ENCODE assay signal across 19 cellular contexts in the genomic region with DNA sequence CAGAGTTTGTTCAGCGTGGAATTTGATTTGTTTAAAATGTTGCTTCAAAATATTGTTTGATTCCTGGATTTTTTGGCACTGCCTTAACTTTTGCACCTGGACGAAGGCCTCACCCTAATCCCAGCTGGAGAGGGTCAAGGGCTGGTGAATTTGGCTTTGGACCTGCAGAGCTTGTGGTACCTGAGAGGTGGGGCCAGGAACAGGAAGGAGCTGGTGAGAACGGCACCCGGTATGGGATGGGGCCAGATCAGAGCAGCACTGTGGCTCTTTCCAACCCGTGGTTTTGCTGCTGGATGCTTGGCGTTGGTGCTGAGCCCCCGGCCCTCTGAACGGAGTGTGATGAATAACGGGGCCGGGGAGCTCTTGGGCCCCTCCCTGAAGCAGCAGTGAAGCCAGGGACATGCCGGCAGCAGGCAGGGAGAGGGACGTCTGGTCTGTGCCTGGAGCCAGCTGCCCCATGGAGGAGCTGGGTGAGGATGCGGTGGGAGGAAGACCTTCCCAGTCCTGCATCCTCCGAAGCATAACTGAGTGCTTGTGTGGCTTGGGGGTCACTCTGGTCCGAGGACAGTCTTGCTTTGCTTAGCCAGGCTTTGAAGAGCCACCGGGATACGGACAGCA.
DNase-seq lines count a peak whose midpoint lies in the region; ATAC-seq, FAIRE-seq and TF ChIP-seq lines count a peak whose summit lies in the region.
"Had no signal": no experiment of that assay in that cellular context is flagged by ENCODE, and none has a peak within 500 bp of the region (broad histone marks: within the 10 kb centered on the region; RNA-seq: fewer than 3 reads in every experiment).

No MANE protein-coding gene starts in this region.

- TF ChIP-seq CTCF in GM12878 (IDR thresholded peaks at IDR 0.05 in 2 of 3, conservative IDR thresholded peaks at IDR 0.05 in 1 of 3; ENCODE audit: control insufficient read depth in 2 of 3, extremely low read depth in 1 of 3, insufficient read depth in 1 of 3, low read depth in 3 of 3, low read length in 3 of 3) = no peak

- H3K27me3 ChIP-seq in CD8-positive, alpha-beta memory T cell (ENCODE audit: insufficient read depth, low read length, poor library complexity, severe bottlenecking) = no peaks in the 10 kb centered on the region
- no peaks in the 10 kb centered on the region for H3K27me3 ChIP-seq in GM12878 (replicated peaks in 1 of 2; ENCODE audit: control insufficient read depth in 2 of 2, insufficient read depth in 2 of 2, low read length in 1 of 2)
- H3K27me3 ChIP-seq: heart right ventricle, neural progenitor cell, Peyer's patch had no signal

- no peak for FAIRE-seq in GM12878 (lab: Jason Lieb, UNC)
- FAIRE-seq: A204.1 had no signal

- H3K9ac ChIP-seq in GM12878 (ENCODE audit: control insufficient read depth, insufficient read depth, low read length) = no peak overlapping the region
- H3K9ac ChIP-seq: neural progenitor cell had no signal

- CTCF ChIA-PET in CD8-positive, alpha-beta memory T cell (lab: Charles Lee) = interaction anchor here (0.8 to 2.6 kb wide), 5 partner anchors 14 to 78 kb away, joined by 3 to 12 read pairs (median 6); no protein-coding TSS in a partner anchor
- CTCF ChIA-PET in GM12878 (lab: Yijun Ruan, JAX) = no interaction called here

- in situ Hi-C loops in GM12878 (cut with MboI) = no loop called here

- ATAC-seq in GM12878 = no peak
- ATAC-seq in naive thymus-derived CD8-positive, alpha-beta T cell = peak in 1 of 2 donors; percentile 13
- ATAC-seq in GM21447 (IDR thresholded peaks at IDR 0.05; ENCODE audit: unreplicated experiment) = no peak
- ATAC-seq in GM21526 (IDR thresholded peaks at IDR 0.05; ENCODE audit: low FRiP score, unreplicated experiment) = no peak
- ATAC-seq: heart right ventricle; stimulated activated naive CD8-positive, alpha-beta T cell treated with anti-CD3 and anti-CD28 coated beads, Interleukin-15, Interleukin-2, amounts not matched to agents 100 U/mL and 50 U/mL, for 24 hours had no signal

- peaks cover 6% of the 10 kb centered on the region for H3K36me3 ChIP-seq in CD8-positive, alpha-beta memory T cell (ENCODE audit: insufficient read depth, low read length)
- H3K36me3 ChIP-seq in GM12878 (ENCODE audit: control insufficient read depth in 2 of 2, insufficient read depth in 2 of 2, low read length in 1 of 2) = peaks cover 0 to 8% of the 10 kb centered on the region in 2 experiments; a peak in 3 of 4 replicates
- H3K36me3 ChIP-seq: neural progenitor cell had no signal

- no peak overlapping the region for H3K4me2 ChIP-seq in GM12878 (ENCODE audit: control insufficient read depth, insufficient read depth)
- H3K4me2 ChIP-seq: neural progenitor cell had no signal

- TF ChIP-seq POLR2A in GM12878 (IDR thresholded peaks at IDR 0.05; ENCODE audit: low read depth, low read length) = no peak

- peaks cover 44% of the 10 kb centered on the region for H3K4me1 Mint-ChIP-seq in activated CD4-positive, alpha-beta T cell treated with anti-CD3 and anti-CD28 coated beads, Interleukin-2, amount 10 ng/mL, durations not matched to agents 24 days and 14 days
- peaks cover 52 to 82% (median 59%) of the 10 kb centered on the region in 3 donors for H3K4me1 Mint-ChIP-seq in CD8-positive, alpha-beta memory T cell
- H3K4me1 Mint-ChIP-seq in naive thymus-derived CD8-positive, alpha-beta T cell = peaks cover 23 to 81% (median 70%) of the 10 kb centered on the region in 4 donors

- no peaks in the 10 kb centered on the region; the same call in 1 of the 2 replicates for H4K20me1 ChIP-seq in GM12878 (ENCODE audit: control insufficient read depth, insufficient read depth)

- RAD21 ChIA-PET in GM12878 (lab: Charles Lee; ENCODE audit: unreplicated experiment) = no interaction called here

- intact Hi-C loops in activated CD4-positive, alpha-beta T cell treated with anti-CD3 and anti-CD28 coated beads, Interleukin-2, amount 10 ng/mL, durations not matched to agents 24 days and 14 days (cut with micrococcal nuclease) = no loop called here
- intact Hi-C loops in GM12878 (cut with micrococcal nuclease; ENCODE audit: unreplicated experiment) = no loop called here

- no peaks in the 10 kb centered on the region for H3K9me3 Mint-ChIP-seq in activated CD4-positive, alpha-beta T cell treated with anti-CD3 and anti-CD28 coated beads, Interleukin-2, amount 10 ng/mL, durations not matched to agents 24 days and 14 days
- H3K9me3 Mint-ChIP-seq in CD8-positive, alpha-beta memory T cell = no peaks in the 10 kb centered on the region
- no peaks in the 10 kb centered on the region for H3K9me3 Mint-ChIP-seq in naive thymus-derived CD8-positive, alpha-beta T cell
- H3K9me3 Mint-ChIP-seq: activated naive CD4-positive, alpha-beta T cell treated with anti-CD3 and anti-CD28 coated beads for 36 hours had no signal

- H3K4me1 ChIP-seq in CD8-positive, alpha-beta memory T cell (ENCODE audit: insufficient read depth, low read length) = peaks cover 60% of the 10 kb centered on the region
- peaks cover 15% of the 10 kb centered on the region for H3K4me1 ChIP-seq in GM12878 (ENCODE audit: control insufficient read depth, insufficient read depth, low read length)

- 73% methylated on average over 17 of the region's 17 CpGs for WGBS in GM12878 (ENCODE audit: insufficient coverage, insufficient replicate concordance, low lambda C conversion rate, missing lambda C conversion rate)

- H3K27ac ChIP-seq in CD8-positive, alpha-beta memory T cell (ENCODE audit: low read depth, low read length) = no peak overlapping the region
- no peak overlapping the region for H3K27ac ChIP-seq in GM12878 (ENCODE audit: control insufficient read depth, insufficient read depth)
- H3K27ac ChIP-seq: heart right ventricle, neural progenitor cell had no signal

- no peak for DNase-seq in activated CD4-positive, alpha-beta T cell treated with anti-CD3 and anti-CD28 coated beads, Interleukin-2, amount 10 ng/mL, durations not matched to agents 24 days and 14 days
- DNase-seq in activated CD4-positive, alpha-beta T cell treated with anti-CD3 and anti-CD28 coated beads for 48 hours = no peak
- DNase-seq in CD8-positive, alpha-beta memory T cell = no peak
- DNase-seq in GM12878 (ENCODE audit: low read depth, low spot score) (no peak), NCI-H187 treated with DMSO at 0.1 percent for 48 hours (lab: John Stamatoyannopoulos, UW) (no peak)
- DNase-seq in naive thymus-derived CD8-positive, alpha-beta T cell = no peak
- DNase-seq: activated naive CD4-positive, alpha-beta T cell treated with anti-CD3 and anti-CD28 coated beads for 36 hours; erythroblast; heart right ventricle; mesendoderm; NCI-H1105 treated with DMSO at 0.1 percent for 48 hours; Peyer's patch; retina; stimulated activated naive CD8-positive, alpha-beta T cell treated with anti-CD3 and anti-CD28 coated beads, Interleukin-15, Interleukin-2, amounts not matched to agents 100 U/mL and 50 U/mL, for 24 hours had no signal

- H3K4me3 Mint-ChIP-seq in activated CD4-positive, alpha-beta T cell treated with anti-CD3 and anti-CD28 coated beads, Interleukin-2, amount 10 ng/mL, durations not matched to agents 24 days and 14 days = no peak overlapping the region
- peak overlapping the region in 5 of 7 donors; percentile 2 to 59 (median 32) for H3K4me3 Mint-ChIP-seq in CD8-positive, alpha-beta memory T cell
- H3K4me3 Mint-ChIP-seq in naive thymus-derived CD8-positive, alpha-beta T cell = peak overlapping the region in 7 of 10 donors; percentile 11 to 55 (median 32)
- H3K4me3 Mint-ChIP-seq: activated naive CD4-positive, alpha-beta T cell treated with anti-CD3 and anti-CD28 coated beads for 36 hours; CD14-positive monocyte; neural progenitor cell had no signal

- SMC1A ChIA-PET in GM12878 (lab: Charles Lee; ENCODE audit: uncharacterized antibody, unreplicated experiment) = interaction anchor here (0.7 to 1.8 kb wide), 2 partner anchors 12 to 14 kb away, joined by 3 to 6 read pairs; no protein-coding TSS in a partner anchor

- H3K9me3 ChIP-seq in CD8-positive, alpha-beta memory T cell (ENCODE audit: low read length) = no peaks in the 10 kb centered on the region
- H3K9me3 ChIP-seq in GM12878 (replicated peaks; ENCODE audit: control insufficient read depth, insufficient read depth, low read length) = no peaks in the 10 kb centered on the region
- H3K9me3 ChIP-seq: Peyer's patch had no signal

- H3K27me3 Mint-ChIP-seq in activated CD4-positive, alpha-beta T cell treated with anti-CD3 and anti-CD28 coated beads, Interleukin-2, amount 10 ng/mL, durations not matched to agents 24 days and 14 days = no peaks in the 10 kb centered on the region
- no peaks in the 10 kb centered on the region for H3K27me3 Mint-ChIP-seq in CD8-positive, alpha-beta memory T cell
- no peaks in the 10 kb centered on the region for H3K27me3 Mint-ChIP-seq in naive thymus-derived CD8-positive, alpha-beta T cell

- POLR2A ChIA-PET in CD8-positive, alpha-beta memory T cell (lab: Charles Lee) = interaction anchor here (0.5 to 0.9 kb wide), 3 partner anchors 44 to 56 kb away, joined by 3 to 7 read pairs (median 3); no protein-coding TSS in a partner anchor
- POLR2A ChIA-PET in GM12878 (lab: Charles Lee) = no interaction called here
- POLR2A ChIA-PET in naive thymus-derived CD8-positive, alpha-beta T cell (lab: Charles Lee) = interaction anchor here (0.5 to 74.5 kb wide), 9 partner anchors 3 to 1528 kb away, joined by 3 to 5369 read pairs (median 5); no protein-coding TSS in a partner anchor

- H3K4me3 ChIP-seq in CD8-positive, alpha-beta memory T cell (ENCODE audit: low read length) = no peak overlapping the region
- H3K4me3 ChIP-seq in GM12878 = no peak overlapping the region
- H3K4me3 ChIP-seq: heart right ventricle, neural progenitor cell, Peyer's patch had no signal

- no peak overlapping the region for H2AFZ ChIP-seq in GM12878 (ENCODE audit: control insufficient read depth, low read depth, low read length)
- H2AFZ ChIP-seq: neural progenitor cell had no signal

- H3K79me2 ChIP-seq in GM12878 (ENCODE audit: control insufficient read depth, insufficient read depth, low read length) = peaks cover 5% of the 10 kb centered on the region

- H3K36me3 Mint-ChIP-seq in activated CD4-positive, alpha-beta T cell treated with anti-CD3 and anti-CD28 coated beads, Interleukin-2, amount 10 ng/mL, durations not matched to agents 24 days and 14 days (ENCODE audit: low read depth) = peaks cover 20% of the 10 kb centered on the region
- peaks cover 0 to 40% (median 2%) of the 10 kb centered on the region in 3 donors for H3K36me3 Mint-ChIP-seq in CD8-positive, alpha-beta memory T cell
- H3K36me3 Mint-ChIP-seq in naive thymus-derived CD8-positive, alpha-beta T cell = peaks cover 0 to 27% (median 6%) of the 10 kb centered on the region in 3 donors

- H3K27ac Mint-ChIP-seq in activated CD4-positive, alpha-beta T cell treated with anti-CD3 and anti-CD28 coated beads, Interleukin-2, amount 10 ng/mL, durations not matched to agents 24 days and 14 days = peak overlapping the region; percentile 40
- H3K27ac Mint-ChIP-seq in CD8-positive, alpha-beta memory T cell = peak overlapping the region in 5 of 8 donors; percentile 36 to 78 (median 61)
- H3K27ac Mint-ChIP-seq in naive thymus-derived CD8-positive, alpha-beta T cell = peak overlapping the region in 8 of 10 donors; percentile 22 to 76 (median 66)
- H3K27ac Mint-ChIP-seq: activated naive CD4-positive, alpha-beta T cell treated with anti-CD3 and anti-CD28 coated beads for 36 hours; neural progenitor cell had no signal

- TF ChIP-seq RAD21 in GM12878 (IDR thresholded peaks at IDR 0.05; ENCODE audit: insufficient read depth, low read depth, low read length) = no peak

- TSS peak; percentile 2 for BruUV-seq in GM12878 (replicated peaks; lab: Mats Ljungman, UMichigan)

- TF ChIP-seq EP300 in GM12878 (IDR thresholded peaks at IDR 0.05; ENCODE audit: borderline replicate concordance in 1 of 2, control insufficient read depth in 1 of 2, low read depth in 2 of 2, low read length in 2 of 2) = no peak
